ENCODE assay signal across 16 cellular contexts in the genomic region with DNA sequence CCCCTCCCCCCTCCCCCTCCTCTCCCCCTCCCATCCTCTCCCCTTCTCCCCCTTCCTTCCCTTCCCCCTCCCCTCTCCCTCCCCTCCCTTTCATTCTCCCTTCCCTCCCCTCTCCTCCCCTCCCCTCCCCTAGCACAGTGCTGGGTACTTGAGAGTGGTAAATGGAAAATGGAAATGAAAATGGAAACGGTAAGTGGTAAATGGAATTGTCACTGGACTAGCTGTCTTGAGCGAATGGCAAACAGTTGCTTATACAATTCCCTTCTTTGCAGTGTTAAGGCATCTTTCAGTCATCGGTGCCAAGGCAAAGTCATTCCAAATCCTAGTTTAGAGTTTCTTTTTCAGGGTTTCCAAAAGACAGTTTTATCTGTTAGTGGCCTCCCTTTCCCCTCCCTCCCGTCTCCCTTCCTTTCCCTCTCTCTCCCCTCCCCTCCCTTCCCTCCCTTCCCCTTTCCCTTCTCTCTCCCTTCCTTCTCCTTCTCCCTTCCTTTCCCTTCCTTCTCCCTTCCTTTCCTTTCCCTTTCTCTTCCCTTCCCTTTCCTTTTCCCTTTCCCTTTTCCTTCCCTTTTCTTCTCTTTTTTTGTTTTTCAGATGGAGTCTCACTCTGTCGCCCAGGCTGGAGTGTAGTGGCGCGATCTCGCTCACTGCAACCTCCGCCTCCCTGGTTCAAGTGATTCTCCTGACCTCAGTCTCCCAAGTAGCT.
"Had no signal": no experiment of that assay in that cellular context is flagged by ENCODE, and none has a peak within 500 bp of the region (broad histone marks: within the 10 kb centered on the region; RNA-seq: fewer than 3 reads in every experiment).

No MANE protein-coding gene starts in this region.

- H3K27me3 Mint-ChIP-seq: activated naive CD4-positive, alpha-beta T cell treated with anti-CD3 and anti-CD28 coated beads, Interleukin-2, amount 10 ng/mL, durations not matched to agents 7 days and 5 days had no signal

- H3K4me3 Mint-ChIP-seq: activated naive CD4-positive, alpha-beta T cell treated with anti-CD3 and anti-CD28 coated beads, Interleukin-2, amount 10 ng/mL, durations not matched to agents 7 days and 5 days; activated T-cell treated with anti-CD3 and anti-CD28 coated beads, Interleukin-2, amount 50 U/mL, for 4 hours; nephron progenitor cell; stimulated activated memory B cell treated with anti-CD40 and anti-IgM and Interleukin-4, amounts not matched to agents 10 μg/mL and 1 μg/mL and 100 μg/mL, for 72 hours had no signal

- H3K27me3 ChIP-seq: foreskin keratinocyte, suprapubic skin, tibial nerve had no signal

- H3K27ac Mint-ChIP-seq: nephron progenitor cell had no signal

- H3K9me3 Mint-ChIP-seq: activated naive CD4-positive, alpha-beta T cell treated with anti-CD3 and anti-CD28 coated beads, Interleukin-2, amount 10 ng/mL, durations not matched to agents 7 days and 5 days; activated T-cell treated with anti-CD3 and anti-CD28 coated beads, Interleukin-2, amount 50 U/mL, for 4 hours; nephron progenitor cell; stimulated activated memory B cell treated with anti-CD40 and anti-IgM and Interleukin-4, amounts not matched to agents 10 μg/mL and 1 μg/mL and 100 μg/mL, for 72 hours had no signal

- H3K27ac ChIP-seq: foreskin keratinocyte, parathyroid adenoma, stomach, suprapubic skin, tibial nerve had no signal

- H3K9ac ChIP-seq: parathyroid adenoma had no signal

- H3K4me1 ChIP-seq: parathyroid adenoma, suprapubic skin had no signal

- H3K36me3 ChIP-seq: stomach, suprapubic skin, tibial nerve had no signal

- ATAC-seq: stimulated activated memory B cell treated with anti-CD40 and anti-IgM and Interleukin-4, amounts not matched to agents 10 μg/mL and 1 μg/mL and 100 μg/mL, for 72 hours had no signal

- H2AFZ ChIP-seq: parathyroid adenoma had no signal

- DNase-seq: activated CD4-positive, alpha-beta T cell treated with anti-CD3 and anti-CD28 coated beads for 1 hour; activated CD8-positive, alpha-beta memory T cell treated with anti-CD3 and anti-CD28 coated beads, Interleukin-2, amount 50 U/mL, for 4 hours; activated effector memory CD4-positive, alpha-beta T cell treated with anti-CD3 and anti-CD28 coated beads, Interleukin-2, amount 50 U/mL, for 16 hours; activated naive CD4-positive, alpha-beta T cell treated with anti-CD3 and anti-CD28 coated beads, Interleukin-2, amount 10 ng/mL, durations not matched to agents 7 days and 5 days; activated T-cell treated with anti-CD3 and anti-CD28 coated beads, Interleukin-2, amount 50 U/mL, for 4 hours; cortex of kidney; foreskin keratinocyte; mesendoderm; nephron progenitor cell; small intestine; stomach had no signal

- H3K36me3 Mint-ChIP-seq: stimulated activated memory B cell treated with anti-CD40 and anti-IgM and Interleukin-4, amounts not matched to agents 10 μg/mL and 1 μg/mL and 100 μg/mL, for 72 hours had no signal

- H3K9me3 ChIP-seq: mucosa of descending colon, stomach, suprapubic skin, tibial nerve had no signal

- H3K4me3 ChIP-seq: mucosa of descending colon, stomach, suprapubic skin, tibial nerve had no signal
